In the genomic region with DNA sequence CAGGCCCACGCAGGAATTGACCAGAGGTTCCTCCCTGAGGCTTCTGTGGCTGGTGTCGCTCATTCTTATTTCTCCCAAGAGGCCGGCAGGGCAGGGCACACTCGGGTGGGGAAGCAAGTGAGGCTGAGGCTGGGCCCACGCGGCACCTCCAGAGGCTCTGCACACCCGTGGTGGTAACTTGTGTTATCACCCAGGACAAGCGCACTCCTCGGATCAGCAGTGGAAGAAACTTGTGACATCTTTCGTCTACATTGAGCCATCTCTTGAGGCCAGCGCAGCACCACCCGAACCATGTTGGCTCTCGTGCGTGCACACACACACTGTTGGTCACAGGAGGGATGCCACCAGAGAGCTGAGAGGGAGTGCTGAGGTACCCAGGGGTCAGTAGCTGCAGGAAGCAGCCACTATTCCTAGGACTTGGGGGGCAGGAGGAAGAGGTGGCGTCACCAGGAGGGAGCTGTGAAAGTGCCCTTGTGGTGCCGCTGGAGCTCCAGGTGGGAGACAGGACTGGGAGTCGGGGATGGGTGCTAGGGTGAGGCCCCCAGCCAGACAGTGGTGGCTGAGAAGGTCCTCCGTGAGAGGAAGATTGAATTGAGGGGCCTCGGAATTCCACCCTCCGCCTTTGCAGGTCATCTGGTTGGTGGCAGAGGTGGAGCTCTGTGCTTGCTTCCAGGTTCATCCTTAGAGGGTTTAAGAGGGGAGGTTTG, we compare ENCODE assay signal across 22 cellular contexts. TPM values are rescaled to one million over a fixed set of nuclear protein-coding genes. Genes with fewer than 3 reads are reported as not detected.
DNase-seq lines count a peak whose midpoint lies in the region; ATAC-seq and TF ChIP-seq lines count a peak whose summit lies in the region.
"Had no signal": no experiment of that assay in that cellular context is flagged by ENCODE, and none has a peak within 500 bp of the region (broad histone marks: within the 10 kb centered on the region; RNA-seq: fewer than 3 reads in every experiment).

No MANE protein-coding gene starts in this region.

- peaks cover 0 to 65% (median 0%) of the 10 kb centered on the region in 11 experiments; a peak in 4 of 22 replicates for H3K27me3 ChIP-seq in BLaER1 treated with 17β-estradiol and CSF1 and Interleukin-3, amounts not matched to agents 10 nM and 100 nM
- H3K27me3 ChIP-seq: SJCRH30 had no signal

- no peak overlapping the region for H3K4me3 ChIP-seq in BLaER1 treated with 17β-estradiol and CSF1 and Interleukin-3, amounts not matched to agents 10 nM and 100 nM
- H3K4me3 ChIP-seq in NB4 (ENCODE audit: low read depth, low read length), result no peak overlapping the region
- H3K4me3 ChIP-seq: SJCRH30, skin epidermis had no signal

- peaks cover 68% of the 10 kb centered on the region for H3K36me3 Mint-ChIP-seq in central memory CD8-positive, alpha-beta T cell (ENCODE audit: insufficient read depth)

- H3K9me3 Mint-ChIP-seq in central memory CD8-positive, alpha-beta T cell, result no peaks in the 10 kb centered on the region
- H3K9me3 Mint-ChIP-seq: activated naive CD4-positive, alpha-beta T cell treated with anti-CD3 and anti-CD28 coated beads, Interleukin-2, amount 10 ng/mL, durations not matched to agents 7 days and 5 days; activated T-cell treated with anti-CD3 and anti-CD28 coated beads, Interleukin-2, amount 50 U/mL, for 72 hours had no signal

- H3K4me1 Mint-ChIP-seq in central memory CD8-positive, alpha-beta T cell, result peaks cover 42% of the 10 kb centered on the region

- peak; percentile 42 for DNase-seq in NB4 (ENCODE audit: low read depth)
- no peak for DNase-seq in central memory CD8-positive, alpha-beta T cell (ENCODE audit: low spot score in 2 of 2)
- peak; percentile 83 for DNase-seq in mesenteric fat pad (ENCODE audit: low spot score)
- DNase-seq in RPMI8226, result no peak
- DNase-seq in KBM-7, result no peak
- no peak for DNase-seq in SK-N-DZ (ENCODE audit: low spot score)
- no peak for DNase-seq in NCI-H748 (lab: John Stamatoyannopoulos, UW; ENCODE audit: unreplicated experiment)
- DNase-seq: activated CD8-positive, alpha-beta memory T cell treated with anti-CD3 and anti-CD28 coated beads for 24 hours; activated naive CD4-positive, alpha-beta T cell treated with anti-CD3 and anti-CD28 coated beads, Interleukin-2, amount 10 ng/mL, durations not matched to agents 7 days and 5 days; activated T-cell treated with anti-CD3 and anti-CD28 coated beads, Interleukin-2, amount 50 U/mL, for 72 hours; amygdala; HCEC 1CT; kidney; NCI-H1105; NCI-H2081; NCI-H226; occipital lobe; SJCRH30; T-helper 1 cell had no signal

- TF ChIP-seq POLR2A in NB4 (IDR thresholded peaks at IDR 0.05; ENCODE audit: extremely low read depth, insufficient read length), result no peak

- peaks cover 95 to 100% (median 100%) of the 10 kb centered on the region in 11 experiments for H3K36me3 ChIP-seq in BLaER1 treated with 17β-estradiol and CSF1 and Interleukin-3, amounts not matched to agents 10 nM and 100 nM

- H3K9me3 ChIP-seq in BLaER1 treated with 17β-estradiol and CSF1 and Interleukin-3, amounts not matched to agents 10 nM and 100 nM (replicated peaks in 1 of 11), result no peaks in the 10 kb centered on the region
- H3K9me3 ChIP-seq: SJCRH30 had no signal

- no peak for TF ChIP-seq CTCF in NB4 (IDR thresholded peaks at IDR 0.05; ENCODE audit: low read depth, low read length)

- peaks cover 4 to 29% (median 18%) of the 10 kb centered on the region in 10 experiments; a peak in 19 of 20 replicates for H3K4me1 ChIP-seq in BLaER1 treated with 17β-estradiol and CSF1 and Interleukin-3, amounts not matched to agents 10 nM and 100 nM
- H3K4me1 ChIP-seq: SJCRH30 had no signal

- H4K20me1 ChIP-seq in BLaER1 treated with 17β-estradiol and CSF1 and Interleukin-3, amounts not matched to agents 10 nM and 100 nM, result peaks cover 66 to 100% (median 94%) of the 10 kb centered on the region in 11 experiments

- H3K27ac ChIP-seq in BLaER1 treated with 17β-estradiol and CSF1 and Interleukin-3, amounts not matched to agents 10 nM and 100 nM, result no peak overlapping the region
- H3K27ac ChIP-seq: C4-2B, SJCRH30 had no signal

- in situ Hi-C loops in KBM-7 (cut with MboI; ENCODE audit: low pct_unique_long_range_greater_than_20kb, low sequenced_read_pairs), result no loop called here

- ATAC-seq in central memory CD8-positive, alpha-beta T cell (replicated peaks; ENCODE audit: extremely low read depth, poor library complexity, severe bottlenecking), result no peak
- ATAC-seq: activated T-cell treated with anti-CD3 and anti-CD28 coated beads, Interleukin-2, amount 50 U/mL, for 72 hours had no signal

- H3K27me3 Mint-ChIP-seq in central memory CD8-positive, alpha-beta T cell, result no peaks in the 10 kb centered on the region
- H3K27me3 Mint-ChIP-seq: activated naive CD4-positive, alpha-beta T cell treated with anti-CD3 and anti-CD28 coated beads, Interleukin-2, amount 10 ng/mL, durations not matched to agents 7 days and 5 days had no signal

- peak overlapping the region in 8 of 11 experiments; percentile 8 to 60 (median 14); a peak in 9 of 22 replicates for H3K4me2 ChIP-seq in BLaER1 treated with 17β-estradiol and CSF1 and Interleukin-3, amounts not matched to agents 10 nM and 100 nM

- H3K27ac Mint-ChIP-seq in central memory CD8-positive, alpha-beta T cell (ENCODE audit: low read depth), result peak overlapping the region; percentile 66
- H3K27ac Mint-ChIP-seq: activated naive CD4-positive, alpha-beta T cell treated with anti-CD3 and anti-CD28 coated beads, Interleukin-2, amount 10 ng/mL, durations not matched to agents 7 days and 5 days; activated T-cell treated with anti-CD3 and anti-CD28 coated beads, Interleukin-2, amount 50 U/mL, for 72 hours had no signal

- no peak overlapping the region for H3K4me3 Mint-ChIP-seq in central memory CD8-positive, alpha-beta T cell
- H3K4me3 Mint-ChIP-seq: activated naive CD4-positive, alpha-beta T cell treated with anti-CD3 and anti-CD28 coated beads, Interleukin-2, amount 10 ng/mL, durations not matched to agents 7 days and 5 days; activated T-cell treated with anti-CD3 and anti-CD28 coated beads, Interleukin-2, amount 50 U/mL, for 72 hours had no signal

- no peak overlapping the region for H3K9ac ChIP-seq in BLaER1 treated with 17β-estradiol and CSF1 and Interleukin-3, amounts not matched to agents 10 nM and 100 nM

RNA-seq across cellular contexts. Expression of a gene that starts 6.4 kb away (rescaled TPM):
- total RNA-seq in mesenteric fat pad, result 26.4 TPM
- polyA plus RNA-seq in SK-N-DZ (2014; cell fraction: cytosol; rRNA removed), result 41.2 and 51.3 TPM in 2 replicates
- 38.4 and 60.3 TPM in 2 replicates for polyA plus RNA-seq in SK-N-DZ (2014; cell fraction: nucleus; rRNA removed)

RNA-seq across cellular contexts. Expression of a gene that starts 8.0 kb away (rescaled TPM):
- total RNA-seq in mesenteric fat pad, result 50.4 TPM
- 34.0 and 40.7 TPM in 2 replicates for polyA plus RNA-seq in SK-N-DZ (2014; cell fraction: cytosol; rRNA removed)
- polyA plus RNA-seq in SK-N-DZ (2014; cell fraction: nucleus; rRNA removed), result 30.7 and 33.6 TPM in 2 replicates

Comparison
In these comparisons a context has a peak if more than half of its experiments do, and no peak if none do; other contexts are left out.
1. DNase-seq: peak in NB4 (single experiment) and mesenteric fat pad (single experiment); none in central memory CD8-positive, alpha-beta T cell (0 of 2), RPMI8226 (single experiment), KBM-7 (single experiment), SK-N-DZ (single experiment) and NCI-H748 (single experiment).